Comparison of ENCODE assay signal across 8 cellular contexts in the genomic region with DNA sequence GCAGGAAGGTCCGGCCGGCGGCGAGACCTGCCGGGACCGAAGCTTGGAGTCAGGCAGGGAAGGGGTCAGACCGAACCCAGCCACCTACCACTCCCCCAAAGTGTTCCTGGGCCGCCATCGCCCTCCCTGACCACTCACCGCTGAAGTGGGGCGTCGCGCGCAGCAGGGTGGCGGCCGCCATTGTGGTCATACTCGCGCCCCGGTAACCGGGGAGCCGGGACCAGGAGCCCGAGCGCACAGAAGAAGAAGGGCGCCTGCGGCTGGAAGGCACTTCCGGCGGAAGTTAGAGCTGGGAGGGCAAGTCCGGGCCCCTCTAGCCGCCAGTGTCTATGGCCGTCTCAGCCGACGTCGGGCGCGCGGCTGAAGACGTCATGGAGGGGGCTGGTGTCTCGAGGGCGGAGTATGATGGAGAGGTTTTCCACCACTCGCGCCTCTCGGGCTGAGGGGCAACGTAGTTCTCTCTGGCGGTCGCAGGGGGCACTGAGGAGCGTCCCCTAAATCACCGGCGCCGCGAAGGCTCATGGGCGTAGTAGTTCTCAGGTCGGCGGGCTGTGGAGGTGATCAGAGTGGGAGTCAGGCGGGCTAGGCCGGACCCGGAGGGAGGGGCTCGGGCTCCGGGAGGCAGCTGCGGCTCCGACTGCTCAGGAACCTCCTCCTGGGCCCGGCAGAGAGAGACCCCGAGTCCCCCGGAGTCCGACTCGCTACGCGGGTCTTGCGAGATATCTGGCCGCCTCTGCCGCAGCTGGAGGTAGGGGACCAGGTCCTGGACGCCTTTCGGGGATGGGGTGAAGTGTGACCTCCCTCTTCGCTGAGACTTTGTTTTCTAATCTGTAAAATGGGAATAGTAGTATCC. TPM values are rescaled to one million over a fixed set of nuclear protein-coding genes. Genes with fewer than 3 reads are reported as not detected.
DNase-seq lines count a peak whose midpoint lies in the region; ATAC-seq and TF ChIP-seq lines count a peak whose summit lies in the region.

A gene (minus strand): TSS at position 269 of the 853 bp plus-strand sequence. CDS start 79 bp downstream, at position 190.

- H3K4me3 ChIP-seq in GM23338 (peak within 1 kb of the TSS; percentile 95), fibroblast of mammary gland (ENCODE audit: control insufficient read depth, low read depth, low read length) (peak within 1 kb of the TSS; percentile 97)

- H3K27me3 Mint-ChIP-seq in GM23338 (ENCODE audit: insufficient read depth, low read depth, poor library complexity) (peaks cover 15% of the 10 kb centered on the region), natural killer cell (ENCODE audit: low read depth in 2 of 2) (no peaks in the 10 kb centered on the region)
- H3K27me3 Mint-ChIP-seq in activated T-helper 2 cell treated with anti-CD3 and anti-CD28 coated beads, Interferon-gamma antibody, Interleukin-2, Interleukin-4, amounts not matched to agents 10 μg/mL and 5 μg/mL and 100 μg/mL, durations not matched to agents 14 hours and 24 hours and 36 hours (ENCODE audit: low read depth), result no peaks in the 10 kb centered on the region

- peaks cover 19% of the 10 kb centered on the region; the same call in 1 of the 2 replicates for H3F3A ChIP-seq in GM23338 (replicated peaks; ENCODE audit: low read depth)

- POLR2A ChIA-PET in RWPE1 (lab: Yijun Ruan, JAX; ENCODE audit: low non-redundant PET), result interaction anchor here (0.6 to 1.0 kb wide), 3 partner anchors 17 to 96 kb away, joined by 3 to 13 read pairs (median 3); a partner anchor contains a TSS

- H3K27me3 ChIP-seq in GM23338 (ENCODE audit: insufficient read depth), result no peaks in the 10 kb centered on the region

- peaks cover 7% of the 10 kb centered on the region for H4K20me1 ChIP-seq in GM23338 (replicated peaks; ENCODE audit: insufficient read depth)

- no peaks in the 10 kb centered on the region for H3K9me2 ChIP-seq in GM23338 (ENCODE audit: insufficient read depth)

- ATAC-seq in GM23338, result peak; percentile 91
- ATAC-seq in natural killer cell, result peak; percentile 96 to 99 (median 96)
- peak; percentile 95 for ATAC-seq in stimulated activated naive CD8-positive, alpha-beta T cell treated with anti-CD3 and anti-CD28 coated beads, Interleukin-15, Interleukin-2, amounts not matched to agents 100 U/mL and 50 U/mL, for 24 hours

- CTCF ChIA-PET in RWPE1 (lab: Yijun Ruan, JAX), result interaction anchor here (0.5 to 1.8 kb wide), 5 partner anchors 10 to 1003 kb away, joined by 3 to 11 read pairs (median 3); no protein-coding TSS in a partner anchor

- intact Hi-C loops in activated T-helper 2 cell treated with anti-CD3 and anti-CD28 coated beads, Interferon-gamma antibody, Interleukin-2, Interleukin-4, amounts not matched to agents 10 μg/mL and 5 μg/mL and 100 μg/mL, durations not matched to agents 14 hours and 24 hours and 36 hours (cut with micrococcal nuclease), result loop anchor here (1.0 to 5.0 kb wide), 6 partner anchors 17 to 352 kb away; a partner anchor contains a TSS
- intact Hi-C loops in natural killer cell (cut with micrococcal nuclease), result loop anchor here (1.0 to 2.0 kb wide), 3 partner anchors 16 to 78 kb away; a partner anchor contains a TSS

- no peaks in the 10 kb centered on the region for H3K9me3 Mint-ChIP-seq in GM23338
- H3K9me3 Mint-ChIP-seq in activated T-helper 2 cell treated with anti-CD3 and anti-CD28 coated beads, Interferon-gamma antibody, Interleukin-2, Interleukin-4, amounts not matched to agents 10 μg/mL and 5 μg/mL and 100 μg/mL, durations not matched to agents 14 hours and 24 hours and 36 hours, result no peaks in the 10 kb centered on the region
- H3K9me3 Mint-ChIP-seq in natural killer cell, result no peaks in the 10 kb centered on the region

- DNase-seq in EH (ENCODE audit: low read depth), result peak; percentile 99
- DNase-seq in GM23338 (ENCODE audit: low spot score), result peak; percentile 99
- DNase-seq in RWPE1 (ENCODE audit: low spot score), result peak; percentile 96
- DNase-seq in activated T-helper 2 cell treated with anti-CD3 and anti-CD28 coated beads, Interferon-gamma antibody, Interleukin-2, Interleukin-4, amounts not matched to agents 10 μg/mL and 5 μg/mL and 100 μg/mL, durations not matched to agents 14 hours and 24 hours and 36 hours (ENCODE audit: low spot score), result peak; percentile 98
- DNase-seq in fibroblast of mammary gland (ENCODE audit: low read depth), result peak; percentile 98
- DNase-seq in natural killer cell, result peak; percentile 97
- peak; percentile 99 for DNase-seq in stimulated activated naive CD8-positive, alpha-beta T cell treated with anti-CD3 and anti-CD28 coated beads, Interleukin-15, Interleukin-2, amounts not matched to agents 100 U/mL and 50 U/mL, for 24 hours

- peaks cover 15% of the 10 kb centered on the region for H3K79me2 ChIP-seq in GM23338 (replicated peaks; ENCODE audit: insufficient read depth)

- peak within 1 kb of the TSS; percentile 87 for H3K27ac ChIP-seq in GM23338 (ENCODE audit: low read depth)
- peak within 1 kb of the TSS; percentile 80 for H3K27ac ChIP-seq in RWPE1

- H3K27ac Mint-ChIP-seq in GM23338 (peak within 1 kb of the TSS; percentile 96), natural killer cell (peak within 1 kb of the TSS; percentile 95 to 99)
- H3K27ac Mint-ChIP-seq in activated T-helper 2 cell treated with anti-CD3 and anti-CD28 coated beads, Interferon-gamma antibody, Interleukin-2, Interleukin-4, amounts not matched to agents 10 μg/mL and 5 μg/mL and 100 μg/mL, durations not matched to agents 14 hours and 24 hours and 36 hours, result peak within 1 kb of the TSS; percentile 97

- peak; percentile 44 to 68 for TF ChIP-seq CTCF in GM23338 (conservative IDR thresholded peaks at IDR 0.05; ENCODE audit: low read depth in 2 of 2)
- peak; percentile 46 for TF ChIP-seq CTCF in LNCAP (IDR thresholded peaks at IDR 0.05)
- TF ChIP-seq CTCF in RWPE1 (conservative IDR thresholded peaks at IDR 0.05; ENCODE audit: low read depth), result peak; percentile 84
- peak; percentile 55 for TF ChIP-seq CTCF in fibroblast of mammary gland (conservative IDR thresholded peaks at IDR 0.05; ENCODE audit: control insufficient read depth, insufficient read depth, low read depth, low read length)
- peak; percentile 71 for TF ChIP-seq CTCF in natural killer cell (IDR thresholded peaks at IDR 0.05)

- H3K4me3 Mint-ChIP-seq in GM23338 (peak within 1 kb of the TSS; percentile 98), natural killer cell (peak within 1 kb of the TSS; percentile 97)
- H3K4me3 Mint-ChIP-seq in activated T-helper 2 cell treated with anti-CD3 and anti-CD28 coated beads, Interferon-gamma antibody, Interleukin-2, Interleukin-4, amounts not matched to agents 10 μg/mL and 5 μg/mL and 100 μg/mL, durations not matched to agents 14 hours and 24 hours and 36 hours (ENCODE audit: low read depth), result peak within 1 kb of the TSS; percentile 93

- H2AFZ ChIP-seq in GM23338, result peak within 1 kb of the TSS; percentile 58

- H3K4me2 ChIP-seq in GM23338, result peak within 1 kb of the TSS; percentile 98

- H3K36me3 Mint-ChIP-seq in GM23338 (ENCODE audit: low read depth) (peaks cover 48% of the 10 kb centered on the region), natural killer cell (no peaks in the 10 kb centered on the region)
- H3K36me3 Mint-ChIP-seq in activated T-helper 2 cell treated with anti-CD3 and anti-CD28 coated beads, Interferon-gamma antibody, Interleukin-2, Interleukin-4, amounts not matched to agents 10 μg/mL and 5 μg/mL and 100 μg/mL, durations not matched to agents 14 hours and 24 hours and 36 hours (ENCODE audit: low read depth), result peaks cover 45% of the 10 kb centered on the region

- H3K4me1 Mint-ChIP-seq in GM23338 (peaks cover 10% of the 10 kb centered on the region; the same call in 2 of the 3 replicates), natural killer cell (peaks cover 25 to 32% of the 10 kb centered on the region in 2 donors)
- H3K4me1 Mint-ChIP-seq in activated T-helper 2 cell treated with anti-CD3 and anti-CD28 coated beads, Interferon-gamma antibody, Interleukin-2, Interleukin-4, amounts not matched to agents 10 μg/mL and 5 μg/mL and 100 μg/mL, durations not matched to agents 14 hours and 24 hours and 36 hours (ENCODE audit: low read depth), result peaks cover 22% of the 10 kb centered on the region

- peaks cover 23% of the 10 kb centered on the region for H3K36me3 ChIP-seq in GM23338 (ENCODE audit: insufficient read depth)

- peaks cover 9% of the 10 kb centered on the region; the same call in 1 of the 2 replicates for H3K4me1 ChIP-seq in GM23338 (ENCODE audit: insufficient read depth)

TF ChIP-seq in GM23338, 12 proteins besides CTCF, POLR2A, EP300 and RAD21 (continues in another document):
- TF ChIP-seq, protein P1, sequence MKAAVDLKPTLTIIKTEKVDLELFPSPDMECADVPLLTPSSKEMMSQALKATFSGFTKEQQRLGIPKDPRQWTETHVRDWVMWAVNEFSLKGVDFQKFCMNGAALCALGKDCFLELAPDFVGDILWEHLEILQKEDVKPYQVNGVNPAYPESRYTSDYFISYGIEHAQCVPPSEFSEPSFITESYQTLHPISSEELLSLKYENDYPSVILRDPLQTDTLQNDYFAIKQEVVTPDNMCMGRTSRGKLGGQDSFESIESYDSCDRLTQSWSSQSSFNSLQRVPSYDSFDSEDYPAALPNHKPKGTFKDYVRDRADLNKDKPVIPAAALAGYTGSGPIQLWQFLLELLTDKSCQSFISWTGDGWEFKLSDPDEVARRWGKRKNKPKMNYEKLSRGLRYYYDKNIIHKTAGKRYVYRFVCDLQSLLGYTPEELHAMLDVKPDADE (IDR thresholded peaks at IDR 0.05), result peak; percentile 95
- TF ChIP-seq CREB1 (CRISPR knock-in tag; IDR thresholded peaks at IDR 0.05; ENCODE audit: low read depth), result peak; percentile 99
- TF ChIP-seq POLR2AphosphoS5 (IDR thresholded peaks at IDR 0.05; ENCODE audit: low read depth), result peak; percentile 75
- no peak for TF ChIP-seq ZNF331 (CRISPR knock-in tag; IDR thresholded peaks at IDR 0.05; ENCODE audit: low read depth)
- TF ChIP-seq JUNB (IDR thresholded peaks at IDR 0.05; ENCODE audit: unreplicated experiment), result no peak

RNA-seq across cellular contexts. Expression of the gene that starts here (rescaled TPM):
- 162 and 192 TPM in 2 replicates for total RNA-seq in GM23338 (2014; rRNA removed; shearing (Covaris generic))
- polyA plus RNA-seq in GM23338 (2016; fragmentation: Nextera tagmentation; extraction: Ambion mirVana), result 246 and 248 TPM in 2 replicates
- total RNA-seq in activated T-helper 2 cell treated with anti-CD3 and anti-CD28 coated beads, Interferon-gamma antibody, Interleukin-2, Interleukin-4, amounts not matched to agents 10 μg/mL and 5 μg/mL and 100 μg/mL, durations not matched to agents 14 hours and 24 hours and 36 hours, result 202 and 217 TPM in 2 replicates
- 100 to 1,000 TPM; 108 to 128 (median 118) TPM for total RNA-seq in natural killer cell

Comparison
In these comparisons a context has a peak if more than half of its experiments do, and no peak if none do; other contexts are left out.
1. Peak in every context shown above with its lines: DNase-seq, ATAC-seq, H3K4me3 ChIP-seq and H3K27ac ChIP-seq.